Comparison of ENCODE assay signal across 21 cellular contexts in the genomic region with DNA sequence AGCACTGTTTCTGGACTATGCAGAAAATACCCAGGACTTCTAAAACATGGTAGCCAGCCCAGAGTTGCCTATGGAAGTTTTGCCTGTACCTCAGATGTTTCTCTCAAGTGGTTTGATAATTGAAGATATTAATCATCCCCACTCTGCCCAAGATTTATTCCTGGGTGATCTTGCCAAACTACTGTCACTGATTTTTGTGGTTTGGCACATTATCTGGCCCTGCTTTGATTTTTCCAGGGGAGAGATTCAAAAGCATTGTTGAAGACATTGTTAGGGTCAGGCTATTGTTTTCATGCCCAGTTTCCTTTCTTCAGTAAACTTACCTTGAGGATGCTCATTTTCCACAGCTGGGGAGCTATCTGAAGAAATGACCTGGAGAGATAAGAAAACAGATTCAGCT. TPM values are rescaled to one million over a fixed set of nuclear protein-coding genes. Genes with fewer than 3 reads are reported as not detected.
DNase-seq lines count a peak whose midpoint lies in the region; ATAC-seq and TF ChIP-seq lines count a peak whose summit lies in the region.
"Had no signal": no experiment of that assay in that cellular context is flagged by ENCODE, and none has a peak within 500 bp of the region (broad histone marks: within the 10 kb centered on the region; RNA-seq: fewer than 3 reads in every experiment).

No MANE protein-coding gene starts in this region.

- peaks cover 33% of the 10 kb centered on the region for H3K79me1 ChIP-seq in mesenchymal stem cell (replicated peaks; ENCODE audit: low read length, poor library complexity, severe bottlenecking)

- CTCF ChIA-PET in SK-N-SH (lab: Yijun Ruan, JAX): interaction anchor here (1.8 to 11.3 kb wide), 3 partner anchors 14 to 76 kb away, joined by 4 to 136 read pairs (median 5); partner anchors contain the start of gene DDN

- no peak overlapping the region for H3K23ac ChIP-seq in mesenchymal stem cell (ENCODE audit: low read length in 2 of 2)

- H2AFZ ChIP-seq in SK-N-SH (ENCODE audit: low read depth) (no peak overlapping the region), mesenchymal stem cell (ENCODE audit: low read depth, low read length) (no peak overlapping the region)

- no peak overlapping the region for H3K4me2 ChIP-seq in SK-N-SH
- no peak overlapping the region for H3K4me2 ChIP-seq in mesenchymal stem cell (ENCODE audit: low read length, poor library complexity, severe bottlenecking)
- H3K4me2 ChIP-seq: A549; BLaER1 treated with 17β-estradiol and CSF1 and Interleukin-3, amounts not matched to agents 10 nM and 100 nM had no signal

- no peak overlapping the region for H2AK5ac ChIP-seq in mesenchymal stem cell (ENCODE audit: low read length, severe bottlenecking)

- POLR2A ChIA-PET in SK-N-SH (lab: Yijun Ruan, JAX): no interaction called here

- H3K18ac ChIP-seq in mesenchymal stem cell (ENCODE audit: low read depth in 1 of 2, low read length in 2 of 2): no peak overlapping the region

- H3K9me2 ChIP-seq in SK-N-SH: no peaks in the 10 kb centered on the region

- H4K8ac ChIP-seq in mesenchymal stem cell (ENCODE audit: low read length): no peak overlapping the region

- H3K9me3 ChIP-seq in SK-N-SH: no peaks in the 10 kb centered on the region
- H3K9me3 ChIP-seq in mesenchymal stem cell (ENCODE audit: control insufficient read depth, low read length): no peaks in the 10 kb centered on the region
- H3K9me3 ChIP-seq in skeletal muscle tissue (ENCODE audit: control insufficient read depth in 3 of 3, low read length in 3 of 3): no peaks in the 10 kb centered on the region
- H3K9me3 ChIP-seq: A549; BLaER1 treated with 17β-estradiol and CSF1 and Interleukin-3, amounts not matched to agents 10 nM and 100 nM; Caco-2 had no signal

- no peak overlapping the region for H3K9ac ChIP-seq in SK-N-SH
- H3K9ac ChIP-seq in mesenchymal stem cell (ENCODE audit: low read length): peak overlapping the region; percentile 14
- no peak overlapping the region for H3K9ac ChIP-seq in skeletal muscle tissue (ENCODE audit: low read depth in 1 of 3, low read length in 3 of 3)
- H3K9ac ChIP-seq: BLaER1 treated with 17β-estradiol and CSF1 and Interleukin-3, amounts not matched to agents 10 nM and 100 nM had no signal

- H3K4me1 ChIP-seq in SK-N-SH (ENCODE audit: control insufficient read depth in 1 of 2, insufficient read depth in 2 of 2, low read depth in 1 of 2, low read length in 1 of 2) (peaks cover 0 to 5% of the 10 kb centered on the region in 2 experiments; a peak in 2 of 4 replicates), mesenchymal stem cell (ENCODE audit: control insufficient read depth, insufficient read depth, low read depth, low read length) (peaks cover 3% of the 10 kb centered on the region), skeletal muscle tissue (ENCODE audit: control insufficient read depth in 3 of 3, insufficient read depth in 3 of 3, low read length in 3 of 3) (peaks cover 11 to 52% (median 34%) of the 10 kb centered on the region in 3 donors)

- no peak overlapping the region for H2BK120ac ChIP-seq in mesenchymal stem cell (ENCODE audit: low read depth, low read length)

- H3K4me3 ChIP-seq in SK-N-SH (ENCODE audit: low read depth in 2 of 2, low read length in 1 of 2) (no peak overlapping the region), mesenchymal stem cell (ENCODE audit: insufficient read depth in 1 of 2, low read depth in 1 of 2, low read length in 2 of 2) (no peak overlapping the region), skeletal muscle tissue (ENCODE audit: low read length in 3 of 3) (no peak overlapping the region)
- H3K4me3 ChIP-seq: A549; BLaER1 treated with 17β-estradiol and CSF1 and Interleukin-3, amounts not matched to agents 10 nM and 100 nM; GM12878 had no signal

- TF ChIP-seq CTCF in SK-N-SH (IDR thresholded peaks at IDR 0.05): no peak

- no peak overlapping the region for H3K4ac ChIP-seq in mesenchymal stem cell (ENCODE audit: low read depth in 1 of 2, low read length in 2 of 2)

- H3K36me3 ChIP-seq in SK-N-SH (replicated peaks in 1 of 2; ENCODE audit: control insufficient read depth in 1 of 2, insufficient read depth in 2 of 2, low read length in 1 of 2): peaks cover 13 to 42% of the 10 kb centered on the region in 2 experiments
- peaks cover 18 to 50% of the 10 kb centered on the region in 2 experiments for H3K36me3 ChIP-seq in mesenchymal stem cell (ENCODE audit: control insufficient read depth in 1 of 2, insufficient read depth in 2 of 2, low read depth in 1 of 2, low read length in 2 of 2)
- H3K36me3 ChIP-seq in skeletal muscle tissue (ENCODE audit: control insufficient read depth in 3 of 3, insufficient read depth in 3 of 3, low read length in 3 of 3): peaks cover 15 to 21% (median 16%) of the 10 kb centered on the region in 3 donors

- H2BK12ac ChIP-seq in mesenchymal stem cell (ENCODE audit: low read length in 2 of 2): no peak overlapping the region

- H2BK5ac ChIP-seq in mesenchymal stem cell (ENCODE audit: low read depth, low read length, poor library complexity, severe bottlenecking): no peak overlapping the region

- H3K27me3 ChIP-seq in SK-N-SH (ENCODE audit: insufficient read depth): no peaks in the 10 kb centered on the region
- H3K27me3 ChIP-seq in mesenchymal stem cell (ENCODE audit: control insufficient read depth in 1 of 2, insufficient read depth in 1 of 2, low read length in 2 of 2): no peaks in the 10 kb centered on the region
- no peaks in the 10 kb centered on the region for H3K27me3 ChIP-seq in skeletal muscle tissue (ENCODE audit: control insufficient read depth in 3 of 3, insufficient read depth in 3 of 3, low read length in 3 of 3)
- H3K27me3 ChIP-seq: BLaER1 treated with 17β-estradiol and CSF1 and Interleukin-3, amounts not matched to agents 10 nM and 100 nM had no signal

- no peak for TF ChIP-seq EP300 in SK-N-SH (IDR thresholded peaks at IDR 0.05; ENCODE audit: borderline replicate concordance in 1 of 2, low read depth in 1 of 2, low read length in 1 of 2)

- TF ChIP-seq RAD21 in SK-N-SH (IDR thresholded peaks at IDR 0.05; ENCODE audit: low read length): no peak

- H3F3A ChIP-seq in SK-N-SH (replicated peaks; ENCODE audit: insufficient read depth): peaks cover 3% of the 10 kb centered on the region

- H3K79me2 ChIP-seq in SK-N-SH (ENCODE audit: insufficient read depth): peaks cover 34% of the 10 kb centered on the region

- H3K14ac ChIP-seq in mesenchymal stem cell (ENCODE audit: low read length in 2 of 2): no peak overlapping the region

- H2BK15ac ChIP-seq in mesenchymal stem cell (ENCODE audit: low read depth, poor library complexity, severe bottlenecking): no peak overlapping the region

- ATAC-seq in SK-N-SH treated with all-trans-retinoic acid at 6 μM for 48 hours: no peak
- ATAC-seq: A549; CD8-positive, alpha-beta T cell; GM12878 had no signal

- no peak overlapping the region for H4K91ac ChIP-seq in mesenchymal stem cell (ENCODE audit: low read length)

- H4K20me1 ChIP-seq in SK-N-SH (ENCODE audit: insufficient read depth): no peaks in the 10 kb centered on the region; the same call in none of the 2 replicates

- H3K27ac ChIP-seq in SK-N-SH (ENCODE audit: low read depth in 2 of 2, low read length in 1 of 2) (no peak overlapping the region), mesenchymal stem cell (ENCODE audit: low read length, poor library complexity, severe bottlenecking) (no peak overlapping the region), skeletal muscle tissue (ENCODE audit: low read depth, low read length) (peak overlapping the region; percentile 36)
- H3K27ac ChIP-seq: 22Rv1; A549; BLaER1 treated with 17β-estradiol and CSF1 and Interleukin-3, amounts not matched to agents 10 nM and 100 nM; C4-2B had no signal

- DNase-seq in SK-N-SH: no peak
- no peak for DNase-seq in mesenchymal stem cell
- no peak for DNase-seq in activated CD4-positive, CD25-positive, alpha-beta regulatory T cell treated with anti-CD3 and anti-CD28 coated beads, Interleukin-2, amount 50 U/mL, for 72 hours
- DNase-seq in NCI-H2081 (lab: John Stamatoyannopoulos, UW): no peak
- DNase-seq: AML-193; Caco-2; Calu3; CD4-positive, alpha-beta T cell; CD8-positive, alpha-beta T cell; DMS79 treated with DMSO at 0.1 percent for 48 hours; GF-D8 had no signal

TF ChIP-seq in SK-N-SH, 30 proteins besides CTCF, POLR2A, EP300 and RAD21 (continues in another document):
- no peak for TF ChIP-seq RFX5 (IDR thresholded peaks at IDR 0.05; ENCODE audit: low read length)

RNA-seq across cellular contexts. Expression of gene PRKAG1, which starts 5.8 kb away (rescaled TPM):
- 75.1 and 113 TPM in 2 replicates for polyA plus RNA-seq in SK-N-SH (2012; rRNA removed)
- 90.8 and 99.1 TPM in 2 replicates for polyA plus RNA-seq in SK-N-SH (2012; cell fraction: cytosol; rRNA removed)
- 50.3 and 85.4 TPM in 2 replicates for polyA plus RNA-seq in SK-N-SH (2012; cell fraction: nucleus; rRNA removed)
- 62.2 TPM for polyA plus RNA-seq in mesenchymal stem cell (2013, experiment 1 of 2)
- polyA plus RNA-seq in mesenchymal stem cell (2013, experiment 2 of 2): 63.2 TPM
- total RNA-seq in skeletal muscle tissue: 41.8 TPM

RNA-seq across cellular contexts. Expression of gene DDN, which starts 13.6 kb away (rescaled TPM):
- polyA plus RNA-seq in SK-N-SH (2012; rRNA removed): 0.20 and 0.24 TPM in 2 replicates
- polyA plus RNA-seq in SK-N-SH (2012; cell fraction: cytosol; rRNA removed): 0.17 TPM in 2 replicates
- 0.99 and 1.4 TPM in 2 replicates for polyA plus RNA-seq in SK-N-SH (2012; cell fraction: nucleus; rRNA removed)
- 0.17 TPM for polyA plus RNA-seq in mesenchymal stem cell (2013, experiment 1 of 2)
- polyA plus RNA-seq in mesenchymal stem cell (2013, experiment 2 of 2): 0.19 TPM
- 18.8 TPM for total RNA-seq in skeletal muscle tissue

RNA-seq across cellular contexts. Expression of gene WNT1, which starts 34.6 kb away (rescaled TPM):
- not detected in 2 replicates for polyA plus RNA-seq in SK-N-SH (2012; rRNA removed)
- polyA plus RNA-seq in SK-N-SH (2012; cell fraction: cytosol; rRNA removed): not detected in 2 replicates
- not detected in 2 replicates for polyA plus RNA-seq in SK-N-SH (2012; cell fraction: nucleus; rRNA removed)
- polyA plus RNA-seq in mesenchymal stem cell (2013, experiment 1 of 2): not detected
- polyA plus RNA-seq in mesenchymal stem cell (2013, experiment 2 of 2): not detected
- total RNA-seq in skeletal muscle tissue: not detected
- total RNA-seq: A172, B cell, Caco-2, Calu3, GM12878 had no signal
- polyA plus RNA-seq: A549, BJ, GM12878 had no signal

RNA-seq across cellular contexts. Expression of gene WNT10B, which starts 41.2 kb away (rescaled TPM):
- polyA plus RNA-seq in SK-N-SH (2012; rRNA removed): 0.11 and 0.18 TPM in 2 replicates
- polyA plus RNA-seq in SK-N-SH (2012; cell fraction: cytosol; rRNA removed): 0.08 and 0.23 TPM in 2 replicates
- polyA plus RNA-seq in SK-N-SH (2012; cell fraction: nucleus; rRNA removed): 0.33 and 0.54 TPM in 2 replicates
- 0.11 TPM for polyA plus RNA-seq in mesenchymal stem cell (2013, experiment 1 of 2)
- 0.04 TPM for polyA plus RNA-seq in mesenchymal stem cell (2013, experiment 2 of 2)
- 0.52 TPM for total RNA-seq in skeletal muscle tissue
- total RNA-seq: Calu3 had no signal

RNA-seq across cellular contexts. Expression of gene KMT2D, which starts 47.9 kb away (rescaled TPM):
- polyA plus RNA-seq in SK-N-SH (2012; rRNA removed): 16.3 and 30.5 TPM in 2 replicates
- polyA plus RNA-seq in SK-N-SH (2012; cell fraction: cytosol; rRNA removed): 12.4 and 21.2 TPM in 2 replicates
- 73.8 and 91.4 TPM in 2 replicates for polyA plus RNA-seq in SK-N-SH (2012; cell fraction: nucleus; rRNA removed)
- polyA plus RNA-seq in mesenchymal stem cell (2013, experiment 1 of 2): 14.1 TPM
- polyA plus RNA-seq in mesenchymal stem cell (2013, experiment 2 of 2): 11.6 TPM
- total RNA-seq in skeletal muscle tissue: 26.1 TPM
